1 cellular context compared by ENCODE assay signal in genomic region chr11:1207451-1208360, GRCh38.
TF ChIP-seq lines count a peak whose summit lies in the region.

No MANE protein-coding gene starts in this region.

TF ChIP-seq in K562, 482 proteins besides CTCF, POLR2A, EP300 and RAD21:
- TF ChIP-seq NR2C1 (IDR thresholded peaks at IDR 0.05) (peak; percentile 95), NR2C1 (tag; IDR thresholded peaks at IDR 0.05) (peak; percentile 93), NR2C2 (CRISPR knock-in tag; IDR thresholded peaks at IDR 0.05) (peak; percentile 94), NR2C2 (tag; IDR thresholded peaks at IDR 0.05) (peak; percentile 84), HMGN3 (IDR thresholded peaks at IDR 0.05; ENCODE audit: borderline replicate concordance, extremely low read depth, insufficient read length, low read depth, low read length) (no peak)
